29 cellular contexts compared by ENCODE assay signal in the genomic region with DNA sequence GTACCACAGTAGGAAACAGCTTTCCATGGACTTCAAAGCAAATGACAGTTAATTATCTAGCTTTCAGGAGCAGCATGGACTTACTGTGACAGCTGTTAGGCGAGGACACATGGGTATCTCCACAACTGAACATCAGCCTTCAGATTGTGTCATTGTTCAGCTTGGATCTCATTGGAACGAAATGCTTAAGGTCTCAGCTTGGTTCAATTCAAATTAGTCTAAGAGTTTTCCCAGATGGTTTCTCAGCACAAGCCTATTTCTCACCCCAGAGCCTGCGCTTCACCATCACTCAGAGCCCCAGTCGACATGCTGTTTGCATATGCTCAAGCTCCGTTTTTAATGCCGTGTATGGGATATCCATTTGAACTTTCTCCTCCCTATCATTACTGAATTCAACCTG.
"Had no signal": no experiment of that assay in that cellular context is flagged by ENCODE, and none has a peak within 500 bp of the region (broad histone marks: within the 10 kb centered on the region; RNA-seq: fewer than 3 reads in every experiment).

No MANE protein-coding gene starts in this region.

- DNase-seq: activated B cell treated with CpG ODN at 0.5 μM for 24 hours; activated CD4-positive, alpha-beta T cell treated with anti-CD3 and anti-CD28 coated beads, Interleukin-2, amount 50 U/mL, for 4 hours; activated CD8-positive, alpha-beta memory T cell treated with anti-CD3 and anti-CD28 coated beads for 24 hours; activated effector memory CD4-positive, alpha-beta T cell treated with Interleukin-2 at 50 U/mL for 16 hours; activated naive CD4-positive, alpha-beta T cell treated with Interleukin-2 at 50 U/mL for 16 hours; anterior cingulate cortex; cerebellar nuclear complex; dorsolateral prefrontal cortex; effector memory CD4-positive, alpha-beta T cell; erythroblast; gastrocnemius medialis; hippocampal formation; immature natural killer cell; kidney; naive thymus-derived CD4-positive, alpha-beta T cell; posterior cingulate gyrus; right lobe of liver; stimulated activated CD4-positive, alpha-beta T cell treated with anti-CD3 and anti-CD28 coated beads, Interleukin-12 subunit alpha, Interleukin-12 subunit beta, amount 100 ng/mL, for 4 hours; stimulated activated CD4-positive, alpha-beta T cell treated with anti-CD3 and anti-CD28 coated beads, Interleukin-4, amount 100 ng/mL, for 1 hour; stimulated activated naive CD8-positive, alpha-beta T cell treated with anti-CD3 and anti-CD28 coated beads, Interleukin-15, Interleukin-2, amounts not matched to agents 100 U/mL and 50 U/mL, for 24 hours; T-helper 1 cell had no signal

- H3K27me3 Mint-ChIP-seq: activated B cell treated with CpG ODN at 0.5 μM for 24 hours; activated naive CD8-positive, alpha-beta T cell; type B pancreatic cell had no signal

- H3K27me3 ChIP-seq: cardiac muscle cell, dorsolateral prefrontal cortex, gastrocnemius medialis, right lobe of liver, vagina had no signal

- H3K27ac Mint-ChIP-seq: activated B cell treated with CpG ODN at 0.5 μM for 24 hours; activated naive CD8-positive, alpha-beta T cell; mesothelial cell of epicardium; naive thymus-derived CD4-positive, alpha-beta T cell; type B pancreatic cell had no signal

- H3K27ac ChIP-seq: cardiac muscle cell, dorsolateral prefrontal cortex, gastrocnemius medialis, right lobe of liver, skin epidermis, vagina had no signal

- H3K9me3 ChIP-seq: gastrocnemius medialis, right lobe of liver, vagina had no signal

- H3K4me1 Mint-ChIP-seq: activated B cell treated with CpG ODN at 0.5 μM for 24 hours had no signal

- H3K9me3 Mint-ChIP-seq: activated B cell treated with CpG ODN at 0.5 μM for 24 hours; brain; immature natural killer cell; naive thymus-derived CD4-positive, alpha-beta T cell; type B pancreatic cell had no signal

- H3K4me3 Mint-ChIP-seq: activated B cell treated with CpG ODN at 0.5 μM for 24 hours; activated naive CD8-positive, alpha-beta T cell; immature natural killer cell; mesothelial cell of epicardium; naive thymus-derived CD4-positive, alpha-beta T cell; type B pancreatic cell had no signal

- H3K4me3 ChIP-seq: cardiac muscle cell, coronary artery, dorsolateral prefrontal cortex, gastrocnemius medialis, right lobe of liver, skin epidermis, vagina had no signal

- ATAC-seq: gastrocnemius medialis; naive thymus-derived CD4-positive, alpha-beta T cell; right lobe of liver; stimulated activated naive CD8-positive, alpha-beta T cell treated with anti-CD3 and anti-CD28 coated beads, Interleukin-15, Interleukin-2, amounts not matched to agents 100 U/mL and 50 U/mL, for 24 hours had no signal

- H3K36me3 Mint-ChIP-seq: activated naive CD8-positive, alpha-beta T cell; brain; immature natural killer cell; mesothelial cell of epicardium; naive thymus-derived CD4-positive, alpha-beta T cell; type B pancreatic cell had no signal

- H3K4me1 ChIP-seq: vagina had no signal

- FAIRE-seq: kidney had no signal

- H3K36me3 ChIP-seq: cardiac muscle cell, gastrocnemius medialis, right lobe of liver, vagina had no signal
